ENCODE assay signal across 24 cellular contexts in the genomic region with DNA sequence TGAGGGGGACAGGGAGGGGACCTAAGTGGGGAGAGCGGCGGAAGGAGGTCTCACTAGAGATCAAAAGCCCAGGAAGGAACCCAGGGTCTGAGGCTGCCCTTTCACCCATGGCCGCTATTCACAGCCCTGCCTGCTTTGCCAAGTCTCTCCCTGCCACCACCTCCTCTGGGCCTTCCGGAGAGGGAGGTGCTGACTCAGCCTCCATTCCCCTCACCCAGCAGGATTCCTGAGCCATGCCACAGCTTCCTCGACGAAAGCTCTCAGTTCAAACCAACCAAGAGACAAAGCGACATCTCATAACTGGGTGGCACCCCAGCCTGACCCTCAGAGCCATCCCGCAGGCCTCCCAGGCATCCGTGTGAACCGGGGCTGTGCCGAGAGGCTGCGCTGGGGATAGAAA. TPM values are rescaled to one million over a fixed set of nuclear protein-coding genes. Genes with fewer than 3 reads are reported as not detected.
DNase-seq lines count a peak whose midpoint lies in the region; ATAC-seq and TF ChIP-seq lines count a peak whose summit lies in the region.
"Had no signal": no experiment of that assay in that cellular context is flagged by ENCODE, and none has a peak within 500 bp of the region (broad histone marks: within the 10 kb centered on the region; RNA-seq: fewer than 3 reads in every experiment).

No MANE protein-coding gene starts in this region.

- H3K9me3 Mint-ChIP-seq in IgD-negative memory B cell (no peaks in the 10 kb centered on the region), neural crest cell (no peaks in the 10 kb centered on the region)
- H3K9me3 Mint-ChIP-seq: activated naive CD4-positive, alpha-beta T cell treated with anti-CD3 and anti-CD28 coated beads, Interleukin-2, amount 50 U/mL, for 24 hours; immature natural killer cell; mesothelial cell of epicardium had no signal

- ATAC-seq in HG02623 (IDR thresholded peaks at IDR 0.05; ENCODE audit: unreplicated experiment), result no peak
- ATAC-seq: activated CD4-positive, alpha-beta T cell treated with anti-CD3 and anti-CD28 coated beads for 36 hours; pancreas; T-helper 17 cell; upper lobe of right lung had no signal

- H3K27ac Mint-ChIP-seq in IgD-negative memory B cell (peak overlapping the region; percentile 97 to 98 (median 97)), neural crest cell (ENCODE audit: unreplicated experiment) (peak overlapping the region; percentile 54)
- H3K27ac Mint-ChIP-seq: activated CD4-positive, alpha-beta T cell treated with anti-CD3 and anti-CD28 coated beads for 36 hours; activated naive CD4-positive, alpha-beta T cell treated with anti-CD3 and anti-CD28 coated beads, Interleukin-2, amount 50 U/mL, for 24 hours; mesothelial cell of epicardium; T-helper 17 cell had no signal

- H3K27me3 Mint-ChIP-seq in IgD-negative memory B cell, result no peaks in the 10 kb centered on the region
- H3K27me3 Mint-ChIP-seq in neural crest cell (ENCODE audit: low read depth), result peaks cover 29% of the 10 kb centered on the region

- H3K4me1 Mint-ChIP-seq in IgD-negative memory B cell (peaks cover 77 to 85% (median 80%) of the 10 kb centered on the region in 3 donors), neural crest cell (peaks cover 41% of the 10 kb centered on the region)
- H3K4me1 Mint-ChIP-seq: activated CD4-positive, alpha-beta T cell treated with anti-CD3 and anti-CD28 coated beads for 36 hours; mesothelial cell of epicardium had no signal

- TF ChIP-seq CTCF in neural crest cell (conservative IDR thresholded peaks at IDR 0.05), result no peak

- H3K36me3 Mint-ChIP-seq in IgD-negative memory B cell (peaks cover 4% of the 10 kb centered on the region), neural crest cell (ENCODE audit: low read depth) (no peaks in the 10 kb centered on the region)
- H3K36me3 Mint-ChIP-seq: activated naive CD4-positive, alpha-beta T cell treated with anti-CD3 and anti-CD28 coated beads, Interleukin-2, amount 50 U/mL, for 24 hours; immature natural killer cell; mesothelial cell of epicardium had no signal

- H3K4me3 Mint-ChIP-seq in IgD-negative memory B cell (peak overlapping the region; percentile 69 to 93 (median 88)), neural crest cell (peak overlapping the region; percentile 15)
- H3K4me3 Mint-ChIP-seq: activated CD4-positive, alpha-beta T cell treated with anti-CD3 and anti-CD28 coated beads for 36 hours; activated naive CD4-positive, alpha-beta T cell treated with anti-CD3 and anti-CD28 coated beads, Interleukin-2, amount 50 U/mL, for 24 hours; immature natural killer cell; mesothelial cell of epicardium; T-helper 17 cell had no signal

- DNase-seq in Daoy (ENCODE audit: low read depth) (peak; percentile 71), astrocyte of the hippocampus (ENCODE audit: low read depth, low spot score) (peak; percentile 64), neural crest cell (ENCODE audit: low read depth, low spot score) (no peak), HuH-7 (ENCODE audit: low spot score) (no peak), NCI-H2081 treated with DMSO at 0.1 percent for 48 hours (lab: John Stamatoyannopoulos, UW) (no peak), middle frontal gyrus (ENCODE audit: extremely low spot score, low spot score) (no peak)
- DNase-seq: activated CD4-positive, alpha-beta T cell treated with anti-CD3 and anti-CD28 coated beads for 36 hours; BE2C; central memory CD4-positive, alpha-beta T cell; DMS53; immature natural killer cell; NCI-H1930; NCI-H69; pancreas; RPMI8226; small intestine; stimulated activated naive CD4-positive, alpha-beta T cell; T-helper 17 cell; upper lobe of right lung had no signal

RNA-seq across cellular contexts. Expression of a gene that starts 36.7 kb away (rescaled TPM):
- under 0.01 and 0.17 TPM in 2 replicates for total RNA-seq in Daoy (2014; rRNA removed; shearing (Covaris generic))
- 65.3 TPM for polyA plus RNA-seq in IgD-negative memory B cell
- total RNA-seq in neural crest cell, result 18.1 and 19.5 TPM in 2 replicates
- total RNA-seq: MCF 10A, mesothelial cell of epicardium had no signal

Comparison
In these comparisons a context has a peak if more than half of its experiments do, and no peak if none do; other contexts are left out.
1. DNase-seq: peak in Daoy (single experiment) and astrocyte of the hippocampus (single experiment); none in neural crest cell (single experiment), HuH-7 (single experiment), NCI-H2081 treated with DMSO at 0.1 percent for 48 hours (single experiment) and middle frontal gyrus (single experiment).
2. RNA of a gene that starts 36.7 kb away (total RNA-seq): 18.1 to 19.5 TPM in neural crest cell; under 0.01 to 0.17 TPM in Daoy; every median in the first group is over 10 times any median in the second.